Comparison of ENCODE assay signal across 7 cellular contexts in the genomic region with DNA sequence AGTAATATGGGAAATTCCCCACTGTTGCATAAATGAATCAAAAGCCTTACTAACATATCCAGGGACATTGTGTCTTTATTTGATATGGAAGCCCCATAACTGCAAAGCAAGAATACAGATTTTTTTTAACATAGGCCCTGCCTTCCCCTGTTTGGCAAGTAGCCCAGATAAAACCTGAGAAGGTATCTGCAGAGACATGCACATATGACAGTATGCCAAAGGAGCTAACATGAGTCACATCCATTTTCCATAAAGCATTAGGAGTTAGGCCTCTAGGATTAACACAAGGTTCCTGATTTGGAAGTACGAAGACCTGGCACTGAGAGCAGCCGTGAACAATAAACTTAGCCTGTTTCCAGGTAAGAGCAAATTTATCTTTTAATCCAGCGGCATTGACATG.
A peak's percentile ranks its signal among the peaks of the same experiment; 100 is the strongest.
DNase-seq lines count a peak whose midpoint lies in the region; FAIRE-seq and TF ChIP-seq lines count a peak whose summit lies in the region.
"Not testable (repeated sequence)": the region's sequence is repeated elsewhere in the genome, so short reads cannot be mapped to it uniquely, and the experiment has no call there.

No MANE protein-coding gene starts in this region.

- not testable (repeated sequence) for H3K9ac ChIP-seq in keratinocyte (ENCODE audit: control insufficient read depth, extremely low read depth, insufficient read depth, low read length)

- H3K36me3 ChIP-seq in keratinocyte (ENCODE audit: control insufficient read depth in 2 of 2, extremely low read depth in 1 of 2, insufficient read depth in 2 of 2, low read length in 2 of 2), result not testable (repeated sequence)

- intact Hi-C loops in MCF 10A (cut with micrococcal nuclease), result not testable (repeated sequence)

- not testable (repeated sequence) for H2AFZ ChIP-seq in keratinocyte (ENCODE audit: control insufficient read depth, low read length)

- H3K4me3 Mint-ChIP-seq in MCF 10A (ENCODE audit: unreplicated experiment), result peak overlapping the region; percentile 0

- not testable (repeated sequence) for H3K4me1 ChIP-seq in keratinocyte (ENCODE audit: control insufficient read depth, extremely low read depth, insufficient read depth, low read length)

- not testable (repeated sequence) for H3K79me2 ChIP-seq in keratinocyte (ENCODE audit: control insufficient read depth, insufficient read depth, low read length)

- not testable (repeated sequence) for H3K4me3 ChIP-seq in epithelial cell of esophagus (ENCODE audit: low read length); keratinocyte (ENCODE audit: control insufficient read depth in 2 of 3, extremely low read depth in 1 of 3, insufficient read depth in 2 of 3, low read depth in 1 of 3, low read length in 3 of 3)

- not testable (repeated sequence) for TF ChIP-seq CTCF in RWPE1 (conservative IDR thresholded peaks at IDR 0.05; ENCODE audit: low read depth); MCF 10A (IDR thresholded peaks at IDR 0.05; ENCODE audit: unreplicated experiment); epithelial cell of esophagus (IDR thresholded peaks at IDR 0.05; ENCODE audit: insufficient read depth, low read depth, low read length, missing control alignments); keratinocyte (optimal IDR thresholded peaks at IDR 0.05 in 1 of 3, IDR thresholded peaks at IDR 0.05 in 1 of 3, conservative IDR thresholded peaks at IDR 0.05 in 1 of 3; ENCODE audit: extremely low read depth in 1 of 3, insufficient read depth in 2 of 3, low read length in 3 of 3)

- peak; percentile 13 for DNase-seq in HPDE6-E6E7 (ENCODE audit: extremely low spot score)
- DNase-seq in NCI-H1105 treated with DMSO at 0.1 percent for 48 hours (lab: John Stamatoyannopoulos, UW), result peak; percentile 22
- peak; percentile 85 for DNase-seq in NCI-H2171 treated with DMSO at 0.1 percent for 48 hours (lab: John Stamatoyannopoulos, UW)
- peak; percentile 65 for DNase-seq in RWPE1 (ENCODE audit: low spot score)
- peak; percentile 92 for DNase-seq in MCF 10A (ENCODE audit: unreplicated experiment)
- DNase-seq in epithelial cell of esophagus (ENCODE audit: low read depth), result peak; percentile 94
- peak; percentile 60 for DNase-seq in keratinocyte (ENCODE audit: low read depth, low spot score)

- H3K9me1 ChIP-seq in keratinocyte (ENCODE audit: control insufficient read depth, extremely low read depth, insufficient read depth, low read length), result not testable (repeated sequence)

- not testable (repeated sequence) for BruUV-seq in MCF 10A (replicated peaks; lab: Mats Ljungman, UMichigan)

- CTCF ChIA-PET in RWPE1 (lab: Yijun Ruan, JAX); MCF 10A (lab: Yijun Ruan, JAX): not testable (repeated sequence)

- not testable (repeated sequence) for FAIRE-seq in keratinocyte (lab: Jason Lieb, UNC)

- not testable (repeated sequence) for H3K9me3 ChIP-seq in keratinocyte (ENCODE audit: control insufficient read depth, low read depth, low read length)

- H3K9me3 Mint-ChIP-seq in MCF 10A (ENCODE audit: unreplicated experiment), result peaks cover 19% of the 10 kb centered on the region

- H3K4me2 ChIP-seq in keratinocyte (ENCODE audit: control insufficient read depth, extremely low read depth, insufficient read depth, low read depth, low read length), result not testable (repeated sequence)

- H4K20me1 ChIP-seq in keratinocyte (ENCODE audit: control insufficient read depth, extremely low read depth, insufficient read depth, low read length), result not testable (repeated sequence)

- H3K27me3 ChIP-seq in keratinocyte (ENCODE audit: control insufficient read depth, extremely low read depth, insufficient read depth, low read length), result not testable (repeated sequence)

- H3K27ac ChIP-seq in RWPE1; keratinocyte (ENCODE audit: control insufficient read depth, insufficient read depth, low read length): not testable (repeated sequence)

- H3K27ac Mint-ChIP-seq in MCF 10A (ENCODE audit: low read depth, unreplicated experiment), result peak overlapping the region; percentile 82

- POLR2A ChIA-PET in RWPE1 (lab: Yijun Ruan, JAX; ENCODE audit: low non-redundant PET), result not testable (repeated sequence)
- POLR2A ChIA-PET in MCF 10A (lab: Yijun Ruan, JAX), result interaction anchor here (0.5 to 1.6 kb wide), 5 partner anchors 16 to 1371 kb away, joined by 3 to 8 read pairs (median 3); no protein-coding TSS in a partner anchor

- dilution Hi-C loops in keratinocyte (cut with MboI; ENCODE audit: extremely low pct_ligation_motif_present, low sequenced_read_pairs), result not testable (repeated sequence)

- not testable (repeated sequence) for H3K27me3 Mint-ChIP-seq in MCF 10A (ENCODE audit: insufficient read depth, unreplicated experiment)

- H3K4me1 Mint-ChIP-seq in MCF 10A (ENCODE audit: insufficient read depth, unreplicated experiment), result not testable (repeated sequence)

- not testable (repeated sequence) for H3K36me3 Mint-ChIP-seq in MCF 10A (ENCODE audit: insufficient read depth, unreplicated experiment)

Comparison
In these comparisons a context has a peak if more than half of its experiments do, and no peak if none do; other contexts are left out.
1. DNase-seq: peak in every context shown above with its lines; median percentile 94 in epithelial cell of esophagus; 92 in MCF 10A; 85 in NCI-H2171 treated with DMSO at 0.1 percent for 48 hours; 65 in RWPE1; 60 in keratinocyte; 22 in NCI-H1105 treated with DMSO at 0.1 percent for 48 hours; 13 in HPDE6-E6E7.